In the genomic region with DNA sequence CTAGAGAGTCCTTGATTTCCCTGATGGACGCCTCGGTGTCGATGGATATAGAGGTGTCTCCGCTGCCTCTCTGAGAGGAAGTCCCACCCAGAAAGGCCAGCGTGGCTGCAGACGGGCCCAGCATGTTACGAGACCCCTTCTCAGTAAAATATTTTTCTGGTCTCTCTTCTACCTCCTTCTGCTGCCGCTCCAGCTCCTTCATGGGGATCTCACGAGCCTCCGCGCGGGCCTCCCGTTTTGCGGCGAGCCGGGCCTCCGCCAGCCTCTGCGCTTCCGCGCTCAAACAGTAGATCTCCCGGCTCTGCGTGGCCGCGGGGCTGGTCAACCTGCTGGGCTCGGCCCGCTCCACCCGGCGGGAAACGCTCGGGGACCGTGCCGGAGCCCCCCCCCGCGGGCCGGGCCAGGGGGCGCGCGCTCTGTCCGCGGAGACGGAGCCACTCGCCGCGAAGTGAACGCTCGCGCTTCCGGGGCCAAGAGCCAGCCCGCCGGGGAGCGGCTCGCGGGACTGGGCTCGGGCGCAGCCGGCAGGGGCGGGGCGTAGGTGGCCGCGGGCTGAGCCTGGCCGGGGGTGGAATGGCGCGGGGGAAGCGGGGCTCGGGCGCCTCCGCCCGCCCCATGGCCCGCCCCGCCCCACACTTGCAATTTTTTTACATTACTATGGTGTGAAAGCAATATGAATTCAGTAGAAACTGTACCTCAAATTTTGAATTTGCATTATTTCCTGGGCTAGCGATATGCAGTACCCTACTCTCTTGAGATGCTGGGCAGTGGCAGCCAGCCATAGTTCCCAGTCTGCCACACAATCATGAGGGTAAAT, we compare ENCODE assay signal across 7 cellular contexts. TPM values are rescaled to one million over a fixed set of nuclear protein-coding genes. Genes with fewer than 3 reads are reported as not detected.
A peak's percentile ranks its signal among the peaks of the same experiment; 100 is the strongest.
DNase-seq lines count a peak whose midpoint lies in the region; ATAC-seq, FAIRE-seq and TF ChIP-seq lines count a peak whose summit lies in the region.

No MANE protein-coding gene starts in this region.

- H3K4me3 ChIP-seq in HFF-Myc (replicated peaks; ENCODE audit: low read depth, low read length) = peak overlapping the region; percentile 45
- peak overlapping the region; percentile 64 for H3K4me3 ChIP-seq in NB4 (ENCODE audit: low read depth, low read length)
- peak overlapping the region; percentile 59 to 75 for H3K4me3 ChIP-seq in kidney (ENCODE audit: low read length in 2 of 2)

- H3K27ac Mint-ChIP-seq in activated B cell treated with CpG ODN at 0.5 μM for 24 hours = peak overlapping the region; percentile 71

- intact Hi-C loops in activated B cell treated with CpG ODN at 0.5 μM for 24 hours (cut with micrococcal nuclease) = loop anchor here (1.0 kb wide), 1 partner anchor 114 kb away; no protein-coding TSS in a partner anchor
- intact Hi-C loops in kidney (cut with DNase I) = no loop called here

- no peaks in the 10 kb centered on the region for H3K27me3 Mint-ChIP-seq in activated B cell treated with CpG ODN at 0.5 μM for 24 hours

- DNase-seq in GM13977 (ENCODE audit: low spot score) (peak; percentile 92), HFF-Myc (ENCODE audit: extremely low read depth, low read depth) (no peak), NB4 (ENCODE audit: low read depth) (peak; percentile 80), activated B cell treated with CpG ODN at 0.5 μM for 24 hours (peak; percentile 75), caudate nucleus (lab: John Stamatoyannopoulos, UW) (peak in 54 of 61 donors; percentile 1 to 70 (median 30)), kidney (peak; percentile 89)
- DNase-seq in stimulated activated CD4-positive, alpha-beta T cell treated with anti-CD3 and anti-CD28 coated beads, Interleukin-15, amount 100 ng/mL, for 24 hours = peak; percentile 80

- TF ChIP-seq CTCF in GM13977 (IDR thresholded peaks at IDR 0.05; ENCODE audit: extremely low read depth, insufficient read depth, missing control alignments) = peak; percentile 5
- TF ChIP-seq CTCF in HFF-Myc (IDR thresholded peaks at IDR 0.05; ENCODE audit: low read depth, low read length, missing control alignments) = no peak
- TF ChIP-seq CTCF in NB4 (IDR thresholded peaks at IDR 0.05; ENCODE audit: low read depth, low read length) = no peak
- no peak for TF ChIP-seq CTCF in activated B cell treated with CpG ODN at 0.5 μM for 24 hours (IDR thresholded peaks at IDR 0.05)
- TF ChIP-seq CTCF in kidney (IDR thresholded peaks at IDR 0.05; ENCODE audit: borderline replicate concordance, extremely low read depth, insufficient read depth) = no peak

- H3K9ac ChIP-seq in kidney (ENCODE audit: low read length in 2 of 2) = peak overlapping the region in 1 of 2 donors; percentile 58

- H3K36me3 ChIP-seq in kidney (ENCODE audit: control insufficient read depth in 1 of 2, insufficient read depth in 2 of 2, low read length in 2 of 2) = no peaks in the 10 kb centered on the region

- H3K4me1 ChIP-seq in kidney (ENCODE audit: control insufficient read depth in 1 of 2, insufficient read depth in 1 of 2, low read depth in 1 of 2, low read length in 2 of 2) = no peaks in the 10 kb centered on the region

- H3K9me3 ChIP-seq in kidney (ENCODE audit: control insufficient read depth in 1 of 2, low read length in 2 of 2) = no peaks in the 10 kb centered on the region

- H3K4me3 Mint-ChIP-seq in activated B cell treated with CpG ODN at 0.5 μM for 24 hours = peak overlapping the region; percentile 84

- no peaks in the 10 kb centered on the region for H3K36me3 Mint-ChIP-seq in activated B cell treated with CpG ODN at 0.5 μM for 24 hours (ENCODE audit: low read depth)

- peak; percentile 88 for ATAC-seq in activated B cell treated with CpG ODN at 0.5 μM for 24 hours (ENCODE audit: low read depth)

- FAIRE-seq in kidney (lab: Jason Lieb, UNC) = no peak

- H3K27ac ChIP-seq in caudate nucleus (ENCODE audit: low read depth, low read length) (peak overlapping the region; percentile 26), kidney (ENCODE audit: low read depth in 2 of 2, low read length in 2 of 2) (no peak overlapping the region)

- POLR2A ChIA-PET in activated B cell treated with CpG ODN at 0.5 μM for 24 hours (lab: Charles Lee) = interaction anchor here (0.6 to 1.5 kb wide), 5 partner anchors 27 to 116 kb away, joined by 3 to 6 read pairs (median 5); partner anchors contain the start of gene PIK3CA

- CTCF ChIA-PET in activated B cell treated with CpG ODN at 0.5 μM for 24 hours (lab: Charles Lee) = interaction anchor here (1.0 to 1.3 kb wide), 2 partner anchors 11 to 245 kb away, joined by 3 to 5 read pairs; no protein-coding TSS in a partner anchor

- TF ChIP-seq POLR2A in NB4 (IDR thresholded peaks at IDR 0.05; ENCODE audit: extremely low read depth, insufficient read length) = no peak

- peaks cover 53% of the 10 kb centered on the region for H3K4me1 Mint-ChIP-seq in activated B cell treated with CpG ODN at 0.5 μM for 24 hours

- in situ Hi-C loops in GM13977 (cut with MboI; ENCODE audit: low pct_unique_long_range_greater_than_20kb, low sequenced_read_pairs, unreplicated experiment) = no loop called here

- H3K9me3 Mint-ChIP-seq in activated B cell treated with CpG ODN at 0.5 μM for 24 hours = peaks cover 15% of the 10 kb centered on the region

RNA-seq across cellular contexts. Expression of gene KCNMB3, which starts 10.2 kb away (rescaled TPM):
- total RNA-seq in activated B cell treated with CpG ODN at 0.5 μM for 24 hours (6.0 and 6.9 TPM in 2 replicates), kidney (3.7 TPM)
- polyA plus RNA-seq in kidney (ENCODE audit: insufficient read depth, low read depth, low replicate concordance) = 1.7 TPM
